Comparison of ENCODE assay signal across 8 cellular contexts in genomic region chrX:69093960-69094935, GRCh38.
DNase-seq lines count a peak whose midpoint lies in the region; ATAC-seq and TF ChIP-seq lines count a peak whose summit lies in the region.

No MANE protein-coding gene starts in this region.

- H3K9me3 Mint-ChIP-seq in stimulated activated effector memory CD8-positive, alpha-beta T cell treated with anti-CD3 and anti-CD28 coated beads, Interleukin-12 subunit alpha, Interleukin-12 subunit beta, amount 100 ng/mL, for 72 hours: no peaks in the 10 kb centered on the region

- no peak overlapping the region for H3K4me3 Mint-ChIP-seq in stimulated activated effector memory CD8-positive, alpha-beta T cell treated with anti-CD3 and anti-CD28 coated beads, Interleukin-12 subunit alpha, Interleukin-12 subunit beta, amount 100 ng/mL, for 72 hours

- H3K4me1 ChIP-seq in heart right ventricle (peaks cover 0 to 4% (median 0%) of the 10 kb centered on the region in 9 donors), Panc1 (ENCODE audit: control insufficient read depth, insufficient read depth, low read length) (no peaks in the 10 kb centered on the region), body of pancreas (no peaks in the 10 kb centered on the region)

- CTCF ChIA-PET in Panc1 (lab: Charles Lee): interaction anchor here (0.6 kb wide), 2 partner anchors 11 to 267 kb away, joined by 3 to 5 read pairs; no protein-coding TSS in a partner anchor

- no TSS peak for BruUV-seq in Panc1 (replicated peaks; lab: Mats Ljungman, UMichigan)

- H3K27ac Mint-ChIP-seq in stimulated activated effector memory CD8-positive, alpha-beta T cell treated with anti-CD3 and anti-CD28 coated beads, Interleukin-12 subunit alpha, Interleukin-12 subunit beta, amount 100 ng/mL, for 72 hours: no peak overlapping the region

- H3K27me3 ChIP-seq in heart right ventricle (peaks cover 0 to 21% (median 0%) of the 10 kb centered on the region in 7 donors), Panc1 (ENCODE audit: control insufficient read depth, insufficient read depth, low read length) (no peaks in the 10 kb centered on the region), body of pancreas (no peaks in the 10 kb centered on the region)

- H3K27ac ChIP-seq in heart right ventricle (no peak overlapping the region), Panc1 (ENCODE audit: low read length) (no peak overlapping the region), body of pancreas (no peak overlapping the region)

- H3K36me3 ChIP-seq in heart right ventricle (no peaks in the 10 kb centered on the region), Panc1 (ENCODE audit: control insufficient read depth, insufficient read depth, low read length) (no peaks in the 10 kb centered on the region), body of pancreas (replicated peaks in 1 of 2; ENCODE audit: insufficient read depth in 1 of 2, low read depth in 2 of 2) (no peaks in the 10 kb centered on the region)

- peak in 1 of 2 donors; percentile 45 for DNase-seq in heart right ventricle
- DNase-seq in cardiac septum (ENCODE audit: low spot score): no peak
- DNase-seq in Panc1 (ENCODE audit: low read depth, low spot score): peak; percentile 10
- DNase-seq in body of pancreas: peak; percentile 45 to 67 (median 56)
- DNase-seq in iris pigment epithelial cell (ENCODE audit: low read depth): peak; percentile 62
- peak in 1 of 2 donors; percentile 47 for DNase-seq in stimulated activated effector memory CD8-positive, alpha-beta T cell treated with anti-CD3 and anti-CD28 coated beads, Interleukin-12 subunit alpha, Interleukin-12 subunit beta, amount 100 ng/mL, for 72 hours (ENCODE audit: low spot score in 2 of 2)

- H3K9me3 ChIP-seq in heart right ventricle (no peaks in the 10 kb centered on the region), Panc1 (ENCODE audit: control insufficient read depth, insufficient read depth, low read depth, low read length) (no peaks in the 10 kb centered on the region), body of pancreas (no peaks in the 10 kb centered on the region)

- POLR2A ChIA-PET in Panc1 (lab: Charles Lee): no interaction called here

- no peaks in the 10 kb centered on the region for H3K4me1 Mint-ChIP-seq in stimulated activated effector memory CD8-positive, alpha-beta T cell treated with anti-CD3 and anti-CD28 coated beads, Interleukin-12 subunit alpha, Interleukin-12 subunit beta, amount 100 ng/mL, for 72 hours

- TF ChIP-seq POLR2A in body of pancreas (IDR thresholded peaks at IDR 0.05): no peak

- TF ChIP-seq CTCF in heart right ventricle (IDR thresholded peaks at IDR 0.05) (peak; percentile 31 to 66 (median 55)), Panc1 (IDR thresholded peaks at IDR 0.05) (peak; percentile 71), body of pancreas (IDR thresholded peaks at IDR 0.05) (peak; percentile 31 to 63 (median 45))

- WGBS in heart right ventricle, 2 donors: 72 to 80% methylated on average over 19 of the region's 19 CpGs
- 49 to 61% methylated on average over 13 to 17 of the region's 19 CpGs for WGBS in body of pancreas, 2 donors

- peak; percentile 32 to 72 (median 56) for ATAC-seq in heart right ventricle
- peak; percentile 74 for ATAC-seq in HG03378 (IDR thresholded peaks at IDR 0.05; ENCODE audit: unreplicated experiment)
- ATAC-seq in Panc1: 0 out of 2 replicates have a peak, but pooled peaks have one; percentile 65
- peak; percentile 59 for ATAC-seq in body of pancreas
- ATAC-seq in stimulated activated effector memory CD8-positive, alpha-beta T cell treated with anti-CD3 and anti-CD28 coated beads, Interleukin-12 subunit alpha, Interleukin-12 subunit beta, amount 100 ng/mL, for 72 hours: peak; percentile 51
- ATAC-seq in HG03469 (IDR thresholded peaks at IDR 0.05; ENCODE audit: unreplicated experiment): no peak

- in situ Hi-C loops in Panc1 (cut with HindIII; ENCODE audit: low pct_unique_long_range_greater_than_20kb, low sequenced_read_pairs): no loop called here

- H3K36me3 Mint-ChIP-seq in stimulated activated effector memory CD8-positive, alpha-beta T cell treated with anti-CD3 and anti-CD28 coated beads, Interleukin-12 subunit alpha, Interleukin-12 subunit beta, amount 100 ng/mL, for 72 hours: no peaks in the 10 kb centered on the region

- H3K4me3 ChIP-seq in heart right ventricle (no peak overlapping the region), Panc1 (ENCODE audit: low read depth in 2 of 2, low read length in 2 of 2) (no peak overlapping the region), body of pancreas (no peak overlapping the region)

- intact Hi-C loops in heart right ventricle (cut with DNase I) (loop anchor here in 7 of 10 donors (2.0 to 10.0 kb wide), 4 partner anchors 59 to 131 kb away; no protein-coding TSS in a partner anchor), cardiac septum (cut with DNase I) (loop anchor here (5.0 to 10.0 kb wide), 2 partner anchors 128 to 191 kb away; no protein-coding TSS in a partner anchor), Panc1 (cut with micrococcal nuclease; ENCODE audit: unreplicated experiment) (no loop called here), body of pancreas (cut with DNase I) (no loop called here)

Comparison
In these comparisons a context has a peak if more than half of its experiments do, and no peak if none do; other contexts are left out.
1. intact Hi-C loops: an anchor here in heart right ventricle (2.0 to 10.0 kb wide) and cardiac septum (5.0 to 10.0 kb wide); none called in Panc1 and body of pancreas.